Comparison of ENCODE assay signal across 10 cellular contexts in genomic region chr3:40170395-40170794, GRCh38.
DNase-seq lines count a peak whose midpoint lies in the region; ATAC-seq and TF ChIP-seq lines count a peak whose summit lies in the region.
"Had no signal": no experiment of that assay in that cellular context is flagged by ENCODE, and none has a peak within 500 bp of the region (broad histone marks: within the 10 kb centered on the region; RNA-seq: fewer than 3 reads in every experiment).

No MANE protein-coding gene starts in this region.

- H3K4me3 ChIP-seq in stomach (no peak overlapping the region), gastrocnemius medialis (no peak overlapping the region), GM23248 (no peak overlapping the region)
- H3K4me3 ChIP-seq: hepatocyte had no signal

- H3K9me3 ChIP-seq in stomach (no peaks in the 10 kb centered on the region), gastrocnemius medialis (no peaks in the 10 kb centered on the region), GM23248 (ENCODE audit: low read depth) (no peaks in the 10 kb centered on the region)

- no peak overlapping the region for H2AFZ ChIP-seq in GM23248
- H2AFZ ChIP-seq: hepatocyte had no signal

- H3K27ac ChIP-seq in stomach: no peak overlapping the region
- H3K27ac ChIP-seq in gastrocnemius medialis: no peak overlapping the region
- no peak overlapping the region for H3K27ac ChIP-seq in GM23248
- H3K27ac ChIP-seq: hepatocyte had no signal

- H4K20me1 ChIP-seq in GM23248 (ENCODE audit: insufficient read depth): no peaks in the 10 kb centered on the region

- ATAC-seq in GM18909 (IDR thresholded peaks at IDR 0.05; ENCODE audit: poor library complexity, unreplicated experiment): peak; percentile 98
- ATAC-seq in GM21619 (IDR thresholded peaks at IDR 0.05; ENCODE audit: unreplicated experiment): peak; percentile 99
- peak; percentile 98 for ATAC-seq in HG03175 (IDR thresholded peaks at IDR 0.05; ENCODE audit: unreplicated experiment)
- ATAC-seq in gastrocnemius medialis: no peak

- no peaks in the 10 kb centered on the region for H3K79me2 ChIP-seq in GM23248 (ENCODE audit: insufficient read depth)
- H3K79me2 ChIP-seq: hepatocyte had no signal

- H3K27me3 ChIP-seq in stomach: no peaks in the 10 kb centered on the region
- H3K27me3 ChIP-seq in gastrocnemius medialis: no peaks in the 10 kb centered on the region
- no peaks in the 10 kb centered on the region for H3K27me3 ChIP-seq in GM23248 (replicated peaks; ENCODE audit: insufficient read depth)
- H3K27me3 ChIP-seq: hepatocyte had no signal

- H3F3A ChIP-seq in GM23248 (ENCODE audit: insufficient read depth): no peaks in the 10 kb centered on the region

- intact Hi-C loops in stomach (cut with DNase I; ENCODE audit: low total_unique reads): loop anchor here (10.0 kb wide), 1 partner anchor 446 kb away; no protein-coding TSS in a partner anchor
- intact Hi-C loops in gastrocnemius medialis (cut with DNase I; ENCODE audit: low total_unique reads): no loop called here

- no peaks in the 10 kb centered on the region for H3K36me3 ChIP-seq in stomach
- no peaks in the 10 kb centered on the region for H3K36me3 ChIP-seq in gastrocnemius medialis
- H3K36me3 ChIP-seq in GM23248 (ENCODE audit: low read depth): no peaks in the 10 kb centered on the region

- TF ChIP-seq CTCF in stomach (IDR thresholded peaks at IDR 0.05) (no peak), gastrocnemius medialis (IDR thresholded peaks at IDR 0.05 in 4 of 5, conservative IDR thresholded peaks at IDR 0.05 in 1 of 5) (no peak)

- no peak overlapping the region for H3K9ac ChIP-seq in GM23248

- 86 to 98% (median 88%) methylated on average over 1 of the region's 1 CpG for WGBS in stomach, 5 donors
- WGBS in GM23248 (ENCODE audit: low coverage in 1 of 2, low lambda C conversion rate in 2 of 2, missing lambda C conversion rate in 2 of 2), 2 experiments: 47 to 50% methylated on average over 1 of the region's 1 CpG

- TF ChIP-seq POLR2A in stomach (IDR thresholded peaks at IDR 0.05) (no peak), gastrocnemius medialis (IDR thresholded peaks at IDR 0.05) (no peak)

- H3K9me2 ChIP-seq in GM23248 (ENCODE audit: insufficient read depth): no peaks in the 10 kb centered on the region

- TF ChIP-seq EP300 in stomach (IDR thresholded peaks at IDR 0.05): no peak

- DNase-seq in mesenteric fat pad (ENCODE audit: low spot score): peak; percentile 30
- DNase-seq in stomach: no peak
- no peak for DNase-seq in gastrocnemius medialis
- no peak for DNase-seq in NCI-H1048 (lab: John Stamatoyannopoulos, UW)
- DNase-seq in GM23248: no peak
- DNase-seq: activated naive CD4-positive, alpha-beta T cell had no signal

- H3K4me1 ChIP-seq in stomach (peaks cover 0 to 5% (median 0%) of the 10 kb centered on the region in 4 donors), gastrocnemius medialis (peaks cover 6 to 11% of the 10 kb centered on the region in 2 donors), GM23248 (ENCODE audit: insufficient read depth) (peaks cover 4% of the 10 kb centered on the region; the same call in 1 of the 2 replicates)

- no peak overlapping the region for H3K4me2 ChIP-seq in GM23248 (ENCODE audit: unreplicated experiment)
- H3K4me2 ChIP-seq: hepatocyte had no signal

- in situ Hi-C loops in gastrocnemius medialis (cut with MboI; ENCODE audit: low sequenced_read_pairs in 4 of 4): loop anchor here in 1 of 4 donors (10.0 kb wide), 1 partner anchor 466 kb away; no protein-coding TSS in a partner anchor
- in situ Hi-C loops in GM23248 (cut with MboI): loop anchor here (10.0 kb wide), 1 partner anchor 186 kb away; no protein-coding TSS in a partner anchor

Comparison
In these comparisons a context has a peak if more than half of its experiments do, and no peak if none do; other contexts are left out.
1. ATAC-seq: peak in GM18909 (single experiment), GM21619 (single experiment) and HG03175 (single experiment); none in gastrocnemius medialis (0 of 2).